1 cellular context compared by ENCODE assay signal in the genomic region with DNA sequence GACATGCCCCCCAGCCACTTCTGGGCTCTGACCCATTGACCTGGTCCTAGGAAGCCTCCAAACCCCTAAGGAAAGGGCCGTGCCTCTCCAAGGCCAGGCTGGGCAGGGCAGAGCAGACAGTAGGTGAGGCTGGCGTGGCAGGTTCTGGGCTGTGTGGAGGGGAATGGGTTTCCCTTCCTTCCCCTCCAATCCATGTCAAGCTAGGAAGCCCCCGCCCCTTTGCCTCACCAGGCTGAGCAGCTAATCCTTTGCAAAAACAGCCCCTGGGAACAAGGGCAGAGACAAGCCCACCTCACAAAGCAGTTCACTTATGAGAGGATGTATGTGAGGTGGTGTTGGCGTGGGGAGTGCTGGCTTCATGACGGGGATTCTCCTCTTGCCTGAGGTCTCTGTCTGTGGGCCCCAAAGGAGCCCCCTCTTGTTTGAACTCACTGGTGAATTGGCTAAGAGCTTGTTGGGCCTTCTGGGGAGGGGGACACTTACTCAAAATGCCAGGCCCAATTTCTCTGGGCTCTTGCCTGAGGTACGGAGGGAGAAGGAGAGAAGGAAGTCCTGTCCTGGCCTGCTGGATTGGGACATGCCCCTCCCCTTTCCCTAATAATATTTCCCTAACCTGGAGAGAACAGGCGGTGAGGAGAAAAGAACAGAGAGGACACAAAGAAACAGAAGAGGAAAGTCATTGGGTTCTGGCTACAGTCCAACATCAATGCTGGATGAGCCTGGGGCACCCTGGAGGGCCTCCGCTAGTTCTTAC.
TF ChIP-seq lines count a peak whose summit lies in the region.

No MANE protein-coding gene starts in this region.

TF ChIP-seq in GM23338, 12 proteins besides CTCF, POLR2A, EP300 and RAD21 (continued from another document):
- TF ChIP-seq, protein P1, sequence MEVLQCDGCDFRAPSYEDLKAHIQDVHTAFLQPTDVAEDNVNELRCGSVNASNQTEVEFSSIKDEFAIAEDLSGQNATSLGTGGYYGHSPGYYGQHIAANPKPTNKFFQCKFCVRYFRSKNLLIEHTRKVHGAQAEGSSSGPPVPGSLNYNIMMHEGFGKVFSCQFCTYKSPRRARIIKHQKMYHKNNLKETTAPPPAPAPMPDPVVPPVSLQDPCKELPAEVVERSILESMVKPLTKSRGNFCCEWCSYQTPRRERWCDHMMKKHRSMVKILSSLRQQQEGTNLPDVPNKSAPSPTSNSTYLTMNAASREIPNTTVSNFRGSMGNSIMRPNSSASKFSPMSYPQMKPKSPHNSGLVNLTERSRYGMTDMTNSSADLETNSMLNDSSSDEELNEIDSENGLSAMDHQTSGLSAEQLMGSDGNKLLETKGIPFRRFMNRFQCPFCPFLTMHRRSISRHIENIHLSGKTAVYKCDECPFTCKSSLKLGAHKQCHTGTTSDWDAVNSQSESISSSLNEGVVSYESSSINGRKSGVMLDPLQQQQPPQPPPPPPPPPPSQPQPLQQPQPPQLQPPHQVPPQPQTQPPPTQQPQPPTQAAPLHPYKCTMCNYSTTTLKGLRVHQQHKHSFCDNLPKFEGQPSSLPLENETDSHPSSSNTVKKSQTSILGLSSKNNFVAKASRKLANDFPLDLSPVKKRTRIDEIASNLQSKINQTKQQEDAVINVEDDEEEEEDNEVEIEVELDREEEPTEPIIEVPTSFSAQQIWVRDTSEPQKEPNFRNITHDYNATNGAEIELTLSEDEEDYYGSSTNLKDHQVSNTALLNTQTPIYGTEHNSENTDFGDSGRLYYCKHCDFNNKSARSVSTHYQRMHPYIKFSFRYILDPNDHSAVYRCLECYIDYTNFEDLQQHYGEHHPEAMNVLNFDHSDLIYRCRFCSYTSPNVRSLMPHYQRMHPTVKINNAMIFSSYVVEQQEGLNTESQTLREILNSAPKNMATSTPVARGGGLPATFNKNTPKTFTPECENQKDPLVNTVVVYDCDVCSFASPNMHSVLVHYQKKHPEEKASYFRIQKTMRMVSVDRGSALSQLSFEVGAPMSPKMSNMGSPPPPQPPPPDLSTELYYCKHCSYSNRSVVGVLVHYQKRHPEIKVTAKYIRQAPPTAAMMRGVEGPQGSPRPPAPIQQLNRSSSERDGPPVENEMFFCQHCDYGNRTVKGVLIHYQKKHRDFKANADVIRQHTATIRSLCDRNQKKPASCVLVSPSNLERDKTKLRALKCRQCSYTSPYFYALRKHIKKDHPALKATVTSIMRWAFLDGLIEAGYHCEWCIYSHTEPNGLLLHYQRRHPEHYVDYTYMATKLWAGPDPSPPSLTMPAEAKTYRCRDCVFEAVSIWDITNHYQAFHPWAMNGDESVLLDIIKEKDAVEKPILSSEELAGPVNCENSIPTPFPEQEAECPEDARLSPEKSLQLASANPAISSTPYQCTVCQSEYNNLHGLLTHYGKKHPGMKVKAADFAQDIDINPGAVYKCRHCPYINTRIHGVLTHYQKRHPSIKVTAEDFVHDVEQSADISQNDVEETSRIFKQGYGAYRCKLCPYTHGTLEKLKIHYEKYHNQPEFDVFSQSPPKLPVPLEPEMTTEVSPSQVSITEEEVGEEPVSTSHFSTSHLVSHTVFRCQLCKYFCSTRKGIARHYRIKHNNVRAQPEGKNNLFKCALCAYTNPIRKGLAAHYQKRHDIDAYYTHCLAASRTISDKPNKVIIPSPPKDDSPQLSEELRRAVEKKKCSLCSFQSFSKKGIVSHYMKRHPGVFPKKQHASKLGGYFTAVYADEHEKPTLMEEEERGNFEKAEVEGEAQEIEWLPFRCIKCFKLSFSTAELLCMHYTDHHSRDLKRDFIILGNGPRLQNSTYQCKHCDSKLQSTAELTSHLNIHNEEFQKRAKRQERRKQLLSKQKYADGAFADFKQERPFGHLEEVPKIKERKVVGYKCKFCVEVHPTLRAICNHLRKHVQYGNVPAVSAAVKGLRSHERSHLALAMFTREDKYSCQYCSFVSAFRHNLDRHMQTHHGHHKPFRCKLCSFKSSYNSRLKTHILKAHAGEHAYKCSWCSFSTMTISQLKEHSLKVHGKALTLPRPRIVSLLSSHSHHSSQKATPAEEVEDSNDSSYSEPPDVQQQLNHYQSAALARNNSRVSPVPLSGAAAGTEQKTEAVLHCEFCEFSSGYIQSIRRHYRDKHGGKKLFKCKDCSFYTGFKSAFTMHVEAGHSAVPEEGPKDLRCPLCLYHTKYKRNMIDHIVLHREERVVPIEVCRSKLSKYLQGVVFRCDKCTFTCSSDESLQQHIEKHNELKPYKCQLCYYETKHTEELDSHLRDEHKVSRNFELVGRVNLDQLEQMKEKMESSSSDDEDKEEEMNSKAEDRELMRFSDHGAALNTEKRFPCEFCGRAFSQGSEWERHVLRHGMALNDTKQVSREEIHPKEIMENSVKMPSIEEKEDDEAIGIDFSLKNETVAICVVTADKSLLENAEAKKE (CRISPR knock-in tag; IDR thresholded peaks at IDR 0.05) = no peak
